ENCODE assay signal across 1 cellular context in genomic region chr4:185425600-185426352, GRCh38.
TF ChIP-seq lines count a peak whose summit lies in the region.

Gene UFSP2 (minus strand): TSS chr4:185425964. CDS start chr4:185425868, 96 bp downstream.

TF ChIP-seq in GM12878, 131 proteins besides CTCF, POLR2A, EP300 and RAD21 (continued from another document):
- peak; percentile 77 for TF ChIP-seq E2F8 (IDR thresholded peaks at IDR 0.05; ENCODE audit: low read depth, partially characterized antibody)
- peak; percentile 66 for TF ChIP-seq PKNOX1 (IDR thresholded peaks at IDR 0.05)
- TF ChIP-seq YBX1 (IDR thresholded peaks at IDR 0.05) = no peak
- no peak for TF ChIP-seq TBL1XR1 (IDR thresholded peaks at IDR 0.05; ENCODE audit: low read depth, low read length)
- peak; percentile 79 for TF ChIP-seq DPF2 (IDR thresholded peaks at IDR 0.05)
- TF ChIP-seq NBN (IDR thresholded peaks at IDR 0.05) = peak; percentile 99
- TF ChIP-seq ZBTB33 (IDR thresholded peaks at IDR 0.05) = no peak
- peak; percentile 99 for TF ChIP-seq JUND (IDR thresholded peaks at IDR 0.05; ENCODE audit: low read depth, low read length)
- TF ChIP-seq SUPT20H (IDR thresholded peaks at IDR 0.05; ENCODE audit: borderline replicate concordance, control insufficient read depth, low read depth, low read length) = no peak
- TF ChIP-seq NR2C1 (IDR thresholded peaks at IDR 0.05) = 0 out of 2 replicates have a peak, but pooled peaks have one; percentile 18
- TF ChIP-seq LARP7 (IDR thresholded peaks at IDR 0.05) = peak; percentile 81
- TF ChIP-seq BCL11A (IDR thresholded peaks at IDR 0.05; ENCODE audit: low read depth, low read length) = no peak
- TF ChIP-seq NR2F1 (conservative IDR thresholded peaks at IDR 0.05) = 0 out of 2 replicates have a peak, but pooled peaks have one; percentile 31
- peak; percentile 97 for TF ChIP-seq ZNF207 (IDR thresholded peaks at IDR 0.05; ENCODE audit: borderline replicate concordance)
- TF ChIP-seq ZZZ3 (IDR thresholded peaks at IDR 0.05; ENCODE audit: control insufficient read depth, insufficient read length, low read depth) = no peak
- peak; percentile 57 for TF ChIP-seq IRF3 (IDR thresholded peaks at IDR 0.05)
- peak; percentile 99 for TF ChIP-seq SREBF1 (IDR thresholded peaks at IDR 0.05; ENCODE audit: low read length)
- peak; percentile 72 for TF ChIP-seq PML (IDR thresholded peaks at IDR 0.05; ENCODE audit: low read length)
- peak; percentile 94 for TF ChIP-seq MAX (IDR thresholded peaks at IDR 0.05; ENCODE audit: low read depth, low read length)
- no peak for TF ChIP-seq TCF7 (IDR thresholded peaks at IDR 0.05; ENCODE audit: borderline replicate concordance)
